ENCODE assay signal across 1 cellular context in the genomic region with DNA sequence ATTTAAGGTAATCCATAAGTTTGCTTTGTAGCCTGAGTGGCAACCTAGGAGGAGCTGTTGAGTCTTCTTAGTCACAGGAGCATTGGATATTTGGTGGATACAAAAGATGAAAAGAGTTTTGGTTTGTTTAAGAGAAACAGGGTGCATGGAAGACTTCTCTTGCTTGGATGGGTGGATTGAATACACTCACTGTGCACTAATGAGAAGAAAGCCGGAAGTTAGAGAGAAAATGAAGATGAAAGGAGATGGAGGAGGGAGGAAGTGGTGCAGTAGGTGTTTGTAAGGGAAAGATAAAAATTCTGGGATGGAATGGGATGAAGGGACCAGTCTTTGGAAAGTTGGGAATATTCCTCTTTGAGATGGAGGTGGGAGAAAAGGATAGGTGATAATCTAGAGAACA.
A peak's percentile ranks its signal among the peaks of the same experiment; 100 is the strongest.
TF ChIP-seq lines count a peak whose summit lies in the region.

No MANE protein-coding gene starts in this region.

TF ChIP-seq in WTC11, 78 proteins besides CTCF, POLR2A, EP300 and RAD21 (continued from another document):
- TF ChIP-seq FOXK1 (CRISPR knock-in tag; IDR thresholded peaks at IDR 0.05) (no peak), RORB (CRISPR knock-in tag; IDR thresholded peaks at IDR 0.05) (no peak)
- TF ChIP-seq, protein P1, sequence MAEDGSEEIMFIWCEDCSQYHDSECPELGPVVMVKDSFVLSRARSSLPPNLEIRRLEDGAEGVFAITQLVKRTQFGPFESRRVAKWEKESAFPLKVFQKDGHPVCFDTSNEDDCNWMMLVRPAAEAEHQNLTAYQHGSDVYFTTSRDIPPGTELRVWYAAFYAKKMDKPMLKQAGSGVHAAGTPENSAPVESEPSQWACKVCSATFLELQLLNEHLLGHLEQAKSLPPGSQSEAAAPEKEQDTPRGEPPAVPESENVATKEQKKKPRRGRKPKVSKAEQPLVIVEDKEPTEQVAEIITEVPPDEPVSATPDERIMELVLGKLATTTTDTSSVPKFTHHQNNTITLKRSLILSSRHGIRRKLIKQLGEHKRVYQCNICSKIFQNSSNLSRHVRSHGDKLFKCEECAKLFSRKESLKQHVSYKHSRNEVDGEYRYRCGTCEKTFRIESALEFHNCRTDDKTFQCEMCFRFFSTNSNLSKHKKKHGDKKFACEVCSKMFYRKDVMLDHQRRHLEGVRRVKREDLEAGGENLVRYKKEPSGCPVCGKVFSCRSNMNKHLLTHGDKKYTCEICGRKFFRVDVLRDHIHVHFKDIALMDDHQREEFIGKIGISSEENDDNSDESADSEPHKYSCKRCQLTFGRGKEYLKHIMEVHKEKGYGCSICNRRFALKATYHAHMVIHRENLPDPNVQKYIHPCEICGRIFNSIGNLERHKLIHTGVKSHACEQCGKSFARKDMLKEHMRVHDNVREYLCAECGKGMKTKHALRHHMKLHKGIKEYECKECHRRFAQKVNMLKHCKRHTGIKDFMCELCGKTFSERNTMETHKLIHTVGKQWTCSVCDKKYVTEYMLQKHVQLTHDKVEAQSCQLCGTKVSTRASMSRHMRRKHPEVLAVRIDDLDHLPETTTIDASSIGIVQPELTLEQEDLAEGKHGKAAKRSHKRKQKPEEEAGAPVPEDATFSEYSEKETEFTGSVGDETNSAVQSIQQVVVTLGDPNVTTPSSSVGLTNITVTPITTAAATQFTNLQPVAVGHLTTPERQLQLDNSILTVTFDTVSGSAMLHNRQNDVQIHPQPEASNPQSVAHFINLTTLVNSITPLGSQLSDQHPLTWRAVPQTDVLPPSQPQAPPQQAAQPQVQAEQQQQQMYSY (CRISPR knock-in tag; IDR thresholded peaks at IDR 0.05) = peak; percentile 70
